8 cellular contexts compared by ENCODE assay signal in the genomic region with DNA sequence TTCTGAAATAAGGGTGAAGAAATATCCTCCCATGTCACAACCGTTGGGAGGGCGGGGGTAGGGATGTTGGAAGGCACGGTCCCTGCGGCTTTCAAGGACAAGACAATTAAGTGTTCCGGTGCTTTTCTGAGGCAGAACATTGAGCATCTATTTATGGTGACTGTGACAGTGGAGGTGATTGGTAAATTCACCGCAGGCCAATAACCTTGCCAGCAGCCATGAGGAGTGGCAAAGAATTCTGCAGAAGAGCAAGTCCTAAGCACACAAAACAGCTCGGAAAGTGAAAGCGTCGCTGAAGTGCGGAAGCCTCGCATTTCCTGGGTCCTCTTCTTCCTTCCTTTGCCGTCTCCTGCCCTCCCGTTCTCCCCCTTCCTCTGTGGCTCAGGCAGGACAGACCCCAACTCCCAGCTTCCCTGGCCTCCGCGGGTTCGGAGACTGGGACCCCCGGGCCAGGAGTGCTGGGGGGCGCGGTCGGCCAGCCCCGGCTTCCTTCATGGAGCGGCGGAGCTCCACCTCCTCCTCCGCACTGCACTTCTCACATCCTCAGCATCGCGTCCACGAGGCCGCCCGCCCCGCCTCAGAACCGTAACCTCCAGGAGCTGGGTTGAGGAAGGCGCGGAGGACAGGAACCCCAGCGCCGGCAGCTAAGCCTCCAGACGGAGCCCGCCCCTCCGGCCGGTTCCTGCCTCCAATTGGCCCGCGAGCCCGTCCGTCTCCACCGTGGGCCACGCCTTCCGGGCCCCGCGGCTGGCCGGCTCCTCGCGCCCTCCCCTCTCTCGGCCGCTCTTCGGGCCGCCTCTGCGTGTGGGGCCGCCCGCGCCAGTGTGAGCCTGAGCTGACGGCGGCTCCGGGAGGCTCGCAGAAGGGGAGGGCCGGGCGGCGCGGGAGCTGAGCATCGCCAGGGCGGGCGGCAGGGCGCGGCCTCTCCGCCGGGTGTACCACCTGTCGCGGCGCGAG. TPM values are rescaled to one million over a fixed set of nuclear protein-coding genes. Genes with fewer than 3 reads are reported as not detected.
A peak's percentile ranks its signal among the peaks of the same experiment; 100 is the strongest.
DNase-seq lines count a peak whose midpoint lies in the region; ATAC-seq and TF ChIP-seq lines count a peak whose summit lies in the region.

A gene (plus strand): TSS at position 774 of the 957 bp plus-strand sequence. CDS start 16,703 bp downstream, outside the sequence.

- peak; percentile 90 for ATAC-seq in CD4-positive, alpha-beta T cell (ENCODE audit: poor library complexity)
- ATAC-seq in GM19452 (IDR thresholded peaks at IDR 0.05; ENCODE audit: unreplicated experiment), result peak; percentile 94
- ATAC-seq in HG03575 (IDR thresholded peaks at IDR 0.05; ENCODE audit: extremely low read depth, insufficient number of reproducible peaks, low FRiP score, unreplicated experiment), result peak; percentile 70

- POLR2A ChIA-PET in CD4-positive, alpha-beta T cell (lab: Charles Lee), result interaction anchor here (0.6 to 1.9 kb wide), 25 partner anchors 9 to 1927 kb away, joined by 3 to 107 read pairs (median 5); a partner anchor contains a TSS
- POLR2A ChIA-PET in activated CD4-positive, alpha-beta memory T cell treated with anti-CD3 and anti-CD28 coated beads for 36 hours (lab: Charles Lee), result interaction anchor here (0.6 to 1.9 kb wide), 13 partner anchors 8 to 585 kb away, joined by 3 to 23 read pairs (median 4); a partner anchor contains a TSS

- no peaks in the 10 kb centered on the region for H3K9me3 ChIP-seq in CD4-positive, alpha-beta T cell (ENCODE audit: control insufficient read depth, low read length)
- H3K9me3 ChIP-seq in liver (ENCODE audit: control insufficient read depth in 4 of 4, low read length in 3 of 4), result no peaks in the 10 kb centered on the region

- DNase-seq in CD4-positive, alpha-beta T cell, result peak; percentile 77 to 93 (median 86)
- peak; percentile 81 for DNase-seq in NCI-H82 treated with DMSO at 0.1 percent for 48 hours (lab: John Stamatoyannopoulos, UW; ENCODE audit: unreplicated experiment)
- peak; percentile 93 for DNase-seq in activated CD4-positive, alpha-beta memory T cell treated with anti-CD3 and anti-CD28 coated beads for 36 hours
- peak; percentile 57 to 90 for DNase-seq in dermis microvascular lymphatic vessel endothelial cell (ENCODE audit: low read depth in 2 of 2)
- DNase-seq in stimulated activated CD4-positive, alpha-beta T cell treated with anti-CD3 and anti-CD28 coated beads, Interleukin-4, amount 100 ng/mL, for 1 hour, result peak; percentile 90

- H3K27ac Mint-ChIP-seq in CD4-positive, alpha-beta T cell, result peak within 1 kb of the TSS; percentile 97
- H3K27ac Mint-ChIP-seq in activated CD4-positive, alpha-beta memory T cell treated with anti-CD3 and anti-CD28 coated beads for 36 hours, result peak within 1 kb of the TSS; percentile 97

- TF ChIP-seq RAD21 in liver (IDR thresholded peaks at IDR 0.05), result peak in 1 of 2 donors; percentile 16

- H3K4me3 Mint-ChIP-seq in CD4-positive, alpha-beta T cell, result peak within 1 kb of the TSS; percentile 98
- H3K4me3 Mint-ChIP-seq in activated CD4-positive, alpha-beta memory T cell treated with anti-CD3 and anti-CD28 coated beads for 36 hours, result peak within 1 kb of the TSS; percentile 96

- peak within 1 kb of the TSS; percentile 95 for H3K27ac ChIP-seq in CD4-positive, alpha-beta T cell (ENCODE audit: low read depth, low read length)
- H3K27ac ChIP-seq in liver (ENCODE audit: low read depth in 1 of 2, low read length in 2 of 2), result peak within 1 kb of the TSS; percentile 86 to 97

- no peaks in the 10 kb centered on the region for H3K27me3 ChIP-seq in CD4-positive, alpha-beta T cell (ENCODE audit: control insufficient read depth, insufficient read depth, low read length)
- H3K27me3 ChIP-seq in liver (ENCODE audit: control insufficient read depth in 4 of 4, insufficient read depth in 4 of 4, low read length in 3 of 4), result no peaks in the 10 kb centered on the region

- H3K27me3 Mint-ChIP-seq in CD4-positive, alpha-beta T cell, result peaks cover 6% of the 10 kb centered on the region
- peaks cover under 1% of the 10 kb centered on the region for H3K27me3 Mint-ChIP-seq in activated CD4-positive, alpha-beta memory T cell treated with anti-CD3 and anti-CD28 coated beads for 36 hours

- H3K4me3 ChIP-seq in liver (ENCODE audit: low read depth in 1 of 3, low read length in 3 of 3), result peak within 1 kb of the TSS; percentile 85 to 100 (median 85)

- peaks cover 18% of the 10 kb centered on the region for H3K36me3 Mint-ChIP-seq in CD4-positive, alpha-beta T cell (ENCODE audit: low read depth)
- peaks cover 9% of the 10 kb centered on the region for H3K36me3 Mint-ChIP-seq in activated CD4-positive, alpha-beta memory T cell treated with anti-CD3 and anti-CD28 coated beads for 36 hours

- peaks cover 0 to 12% (median 8%) of the 10 kb centered on the region in 4 donors for H3K4me1 ChIP-seq in liver (ENCODE audit: control insufficient read depth in 4 of 4, insufficient read depth in 4 of 4, low read length in 3 of 4)

- H3K36me3 ChIP-seq in liver (ENCODE audit: control insufficient read depth in 4 of 4, insufficient read depth in 3 of 4, low read depth in 1 of 4, low read length in 3 of 4), result no peaks in the 10 kb centered on the region

- H3K9ac ChIP-seq in liver (ENCODE audit: low read depth in 1 of 2, low read length in 2 of 2), result peak within 1 kb of the TSS; percentile 73 to 97

- under 1% methylated on average over 78 of the region's 78 CpGs for WGBS in liver

- CTCF ChIA-PET in CD4-positive, alpha-beta T cell (lab: Charles Lee), result no interaction called here
- CTCF ChIA-PET in activated CD4-positive, alpha-beta memory T cell treated with anti-CD3 and anti-CD28 coated beads for 36 hours (lab: Charles Lee), result interaction anchor here (0.7 to 2.0 kb wide), 8 partner anchors 9 to 172 kb away, joined by 3 to 9 read pairs (median 3); a partner anchor contains a TSS

- TF ChIP-seq CTCF in CD4-positive, alpha-beta T cell (IDR thresholded peaks at IDR 0.05), result no peak
- no peak for TF ChIP-seq CTCF in liver (IDR thresholded peaks at IDR 0.05; ENCODE audit: low read depth, low read length, missing input control)

- no peaks in the 10 kb centered on the region for H3K9me3 Mint-ChIP-seq in CD4-positive, alpha-beta T cell
- H3K9me3 Mint-ChIP-seq in activated CD4-positive, alpha-beta memory T cell treated with anti-CD3 and anti-CD28 coated beads for 36 hours, result no peaks in the 10 kb centered on the region

- H3K4me1 Mint-ChIP-seq in CD4-positive, alpha-beta T cell (ENCODE audit: low read depth), result peaks cover 28% of the 10 kb centered on the region
- H3K4me1 Mint-ChIP-seq in activated CD4-positive, alpha-beta memory T cell treated with anti-CD3 and anti-CD28 coated beads for 36 hours (ENCODE audit: low read depth), result peaks cover 21% of the 10 kb centered on the region

- intact Hi-C loops in CD4-positive, alpha-beta T cell (cut with DNase I, micrococcal nuclease), result loop anchor here (1.0 to 10.0 kb wide), 9 partner anchors 54 to 1936 kb away; a partner anchor contains a TSS
- intact Hi-C loops in activated CD4-positive, alpha-beta memory T cell treated with anti-CD3 and anti-CD28 coated beads for 36 hours (cut with micrococcal nuclease), result loop anchor here (1.0 to 5.0 kb wide), 8 partner anchors 22 to 504 kb away; a partner anchor contains a TSS

TF ChIP-seq in liver, 16 proteins besides CTCF, POLR2A, EP300 and RAD21:
- peak; percentile 28 to 78 for TF ChIP-seq GABPA (IDR thresholded peaks at IDR 0.05 in 1 of 2, conservative IDR thresholded peaks at IDR 0.05 in 1 of 2)
- no peak for TF ChIP-seq NR2F2 (IDR thresholded peaks at IDR 0.05)
- peak; percentile 55 for TF ChIP-seq SP1 (IDR thresholded peaks at IDR 0.05)
- TF ChIP-seq RXRA (IDR thresholded peaks at IDR 0.05), result peak in 1 of 2 donors; percentile 9
- TF ChIP-seq TAF1 (conservative IDR thresholded peaks at IDR 0.05), result peak; percentile 55
TF ChIP-seq in liver: peak in this region for 4.

RNA-seq across cellular contexts. Expression of the gene that starts here (rescaled TPM):
- 10 to 100 TPM; 15.6 to 16.1 TPM for total RNA-seq in CD4-positive, alpha-beta T cell
- total RNA-seq in activated CD4-positive, alpha-beta memory T cell treated with anti-CD3 and anti-CD28 coated beads for 36 hours, result 100 to 1,000 TPM; 111 to 115 TPM
- total RNA-seq in dermis microvascular lymphatic vessel endothelial cell, result 26.3 and 33.1 TPM in 2 replicates
- total RNA-seq in liver, result 10 to 100 TPM; 20.7 to 33.8 TPM
- 10 to 100 TPM in 1 of 2 donors, 1 to 10 TPM in 1; 9.0 to 11.5 TPM for polyA plus RNA-seq in liver

Comparison
In these comparisons a context has a peak if more than half of its experiments do, and no peak if none do; other contexts are left out.
1. Peak in every context shown above with its lines: DNase-seq, ATAC-seq, H3K4me3 ChIP-seq and H3K27ac ChIP-seq.